ENCODE assay signal across 17 cellular contexts in genomic region chr5:1445895-1446601, GRCh38. TPM values are rescaled to one million over a fixed set of nuclear protein-coding genes. Genes with fewer than 3 reads are reported as not detected.
DNase-seq lines count a peak whose midpoint lies in the region; ATAC-seq, FAIRE-seq and TF ChIP-seq lines count a peak whose summit lies in the region.
"Had no signal": no experiment of that assay in that cellular context is flagged by ENCODE, and none has a peak within 500 bp of the region (broad histone marks: within the 10 kb centered on the region; RNA-seq: fewer than 3 reads in every experiment).

No MANE protein-coding gene starts in this region.

- H3K9me3 Mint-ChIP-seq in stimulated activated memory B cell treated with anti-CD40 and anti-IgM and Interleukin-4, amounts not matched to agents 10 μg/mL and 1 μg/mL and 100 μg/mL, for 72 hours = no peaks in the 10 kb centered on the region
- H3K9me3 Mint-ChIP-seq in glutamatergic neuron (ENCODE audit: unreplicated experiment) = peaks cover 3% of the 10 kb centered on the region

- no peak overlapping the region for H3K4me3 ChIP-seq in adipocyte (ENCODE audit: low read length)
- no peak overlapping the region for H3K4me3 ChIP-seq in kidney (ENCODE audit: low read length in 2 of 2)

- FAIRE-seq in kidney (lab: Jason Lieb, UNC) = no peak
- FAIRE-seq: bronchial epithelial cell, pancreas had no signal

- TF ChIP-seq CTCF in kidney (IDR thresholded peaks at IDR 0.05; ENCODE audit: borderline replicate concordance, extremely low read depth, insufficient read depth) (no peak), glutamatergic neuron (IDR thresholded peaks at IDR 0.05; ENCODE audit: partially characterized antibody, unreplicated experiment) (no peak)

- peaks cover 61% of the 10 kb centered on the region for H3K27me3 Mint-ChIP-seq in stimulated activated memory B cell treated with anti-CD40 and anti-IgM and Interleukin-4, amounts not matched to agents 10 μg/mL and 1 μg/mL and 100 μg/mL, for 72 hours
- peaks cover 13% of the 10 kb centered on the region for H3K27me3 Mint-ChIP-seq in glutamatergic neuron (ENCODE audit: unreplicated experiment)

- H3K4me1 ChIP-seq in adipocyte (ENCODE audit: control insufficient read depth, insufficient read depth, low read length) (no peaks in the 10 kb centered on the region), kidney (ENCODE audit: control insufficient read depth in 1 of 2, insufficient read depth in 1 of 2, low read depth in 1 of 2, low read length in 2 of 2) (peaks cover 0 to 5% of the 10 kb centered on the region in 2 donors)

- no peak overlapping the region for H3K4me3 Mint-ChIP-seq in stimulated activated memory B cell treated with anti-CD40 and anti-IgM and Interleukin-4, amounts not matched to agents 10 μg/mL and 1 μg/mL and 100 μg/mL, for 72 hours
- no peak overlapping the region for H3K4me3 Mint-ChIP-seq in glutamatergic neuron (ENCODE audit: unreplicated experiment)
- H3K4me3 Mint-ChIP-seq: CD4-positive, CD25-positive, alpha-beta regulatory T cell had no signal

- peak; percentile 58 for DNase-seq in activated CD8-positive, alpha-beta memory T cell treated with anti-CD3 and anti-CD28 coated beads for 24 hours
- DNase-seq in activated CD8-positive, alpha-beta memory T cell treated with anti-CD3 and anti-CD28 coated beads, Interleukin-2, amount 50 U/mL, for 4 hours = no peak
- DNase-seq in adipocyte (ENCODE audit: low read depth) = peak; percentile 1
- DNase-seq in kidney = peak; percentile 68
- no peak for DNase-seq in glutamatergic neuron
- DNase-seq: 8988T; CD4-positive, CD25-positive, alpha-beta regulatory T cell; Karpas-422 had no signal

- H3K27ac Mint-ChIP-seq in stimulated activated memory B cell treated with anti-CD40 and anti-IgM and Interleukin-4, amounts not matched to agents 10 μg/mL and 1 μg/mL and 100 μg/mL, for 72 hours = no peak overlapping the region
- no peak overlapping the region for H3K27ac Mint-ChIP-seq in glutamatergic neuron (ENCODE audit: unreplicated experiment)
- H3K27ac Mint-ChIP-seq: CD4-positive, CD25-positive, alpha-beta regulatory T cell had no signal

- H3K9ac ChIP-seq in adipocyte (ENCODE audit: low read length) (no peak overlapping the region), kidney (ENCODE audit: low read length in 2 of 2) (no peak overlapping the region)

- peak; percentile 35 for ATAC-seq in stimulated activated memory B cell treated with anti-CD40 and anti-IgM and Interleukin-4, amounts not matched to agents 10 μg/mL and 1 μg/mL and 100 μg/mL, for 72 hours
- ATAC-seq in GM19452 (IDR thresholded peaks at IDR 0.05; ENCODE audit: unreplicated experiment) = no peak
- ATAC-seq in GM21381 (IDR thresholded peaks at IDR 0.05; ENCODE audit: unreplicated experiment) = no peak

- H3K36me3 ChIP-seq in adipocyte (ENCODE audit: control insufficient read depth, insufficient read depth, low read length, severe bottlenecking) (no peaks in the 10 kb centered on the region), kidney (ENCODE audit: control insufficient read depth in 1 of 2, insufficient read depth in 2 of 2, low read length in 2 of 2) (no peaks in the 10 kb centered on the region)
- H3K36me3 ChIP-seq: pancreas had no signal

- no peak overlapping the region for H3K27ac ChIP-seq in kidney (ENCODE audit: low read depth in 2 of 2, low read length in 2 of 2)
- H3K27ac ChIP-seq: pancreas, VCaP had no signal

- peaks cover 54% of the 10 kb centered on the region for H3K27me3 ChIP-seq in adipocyte (replicated peaks; ENCODE audit: control insufficient read depth, insufficient read depth, low read length)

- H3K9me3 ChIP-seq in adipocyte (ENCODE audit: control insufficient read depth, low read length) = peaks cover under 1% of the 10 kb centered on the region
- H3K9me3 ChIP-seq in kidney (ENCODE audit: control insufficient read depth in 1 of 2, low read length in 2 of 2) = no peaks in the 10 kb centered on the region
- H3K9me3 ChIP-seq: pancreas had no signal

- H3K36me3 Mint-ChIP-seq in stimulated activated memory B cell treated with anti-CD40 and anti-IgM and Interleukin-4, amounts not matched to agents 10 μg/mL and 1 μg/mL and 100 μg/mL, for 72 hours = no peaks in the 10 kb centered on the region
- peaks cover 10% of the 10 kb centered on the region for H3K36me3 Mint-ChIP-seq in glutamatergic neuron (ENCODE audit: unreplicated experiment)
- H3K36me3 Mint-ChIP-seq: CD4-positive, CD25-positive, alpha-beta regulatory T cell had no signal

- H3K4me1 Mint-ChIP-seq in stimulated activated memory B cell treated with anti-CD40 and anti-IgM and Interleukin-4, amounts not matched to agents 10 μg/mL and 1 μg/mL and 100 μg/mL, for 72 hours = peaks cover 10% of the 10 kb centered on the region
- peaks cover 6% of the 10 kb centered on the region for H3K4me1 Mint-ChIP-seq in glutamatergic neuron (ENCODE audit: low read depth, unreplicated experiment)

- intact Hi-C loops in kidney (cut with DNase I) = no loop called here

RNA-seq across cellular contexts. Expression of gene SLC6A3, which starts 0.8 kb away (rescaled TPM):
- total RNA-seq in kidney = 0.54 TPM
- 0.09 TPM for polyA plus RNA-seq in kidney (ENCODE audit: insufficient read depth, low read depth, low replicate concordance)
- total RNA-seq in glutamatergic neuron (ENCODE audit: unreplicated experiment) = 22.4 TPM
- total RNA-seq: bronchial epithelial cell; CD4-positive, CD25-positive, alpha-beta regulatory T cell; Daoy; mononuclear cell; OCI-LY7; pancreas had no signal
- polyA plus RNA-seq: pancreas had no signal

Comparison
In these comparisons a context has a peak if more than half of its experiments do, and no peak if none do; other contexts are left out.
1. DNase-seq: peak in activated CD8-positive, alpha-beta memory T cell treated with anti-CD3 and anti-CD28 coated beads for 24 hours (single experiment), adipocyte (single experiment) and kidney (single experiment); none in activated CD8-positive, alpha-beta memory T cell treated with anti-CD3 and anti-CD28 coated beads, Interleukin-2, amount 50 U/mL, for 4 hours (single experiment) and glutamatergic neuron (single experiment).
2. RNA of gene SLC6A3, which starts 0.8 kb away (total RNA-seq): 22.4 TPM in glutamatergic neuron (single experiment); 0.54 TPM in kidney (single experiment); every median in the first group is over 10 times any median in the second.